Comparison of ENCODE assay signal across 9 cellular contexts in the genomic region with DNA sequence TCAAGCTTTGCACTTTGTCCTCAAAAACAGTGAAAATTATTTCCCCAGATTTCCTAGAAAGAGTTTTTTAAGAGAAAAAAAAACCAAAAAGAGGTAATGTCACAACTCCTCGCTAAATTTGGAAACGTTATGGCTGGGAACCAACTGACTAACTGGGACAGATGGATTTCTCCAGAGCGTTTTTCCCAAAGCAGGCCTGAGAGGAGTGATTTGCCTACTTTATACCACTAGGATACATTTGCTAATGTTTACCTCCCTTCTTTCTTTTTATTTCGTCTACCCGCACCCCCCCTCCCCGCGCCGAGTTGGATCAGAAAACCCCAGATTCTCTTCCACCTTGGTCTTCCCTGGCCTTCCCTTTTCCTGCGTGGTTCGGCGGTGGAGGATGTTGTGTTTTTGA. TPM values are rescaled to one million over a fixed set of nuclear protein-coding genes. Genes with fewer than 3 reads are reported as not detected.
A peak's percentile ranks its signal among the peaks of the same experiment; 100 is the strongest.
DNase-seq lines count a peak whose midpoint lies in the region; ATAC-seq and TF ChIP-seq lines count a peak whose summit lies in the region.
"Had no signal": no experiment of that assay in that cellular context is flagged by ENCODE, and none has a peak within 500 bp of the region (broad histone marks: within the 10 kb centered on the region; RNA-seq: fewer than 3 reads in every experiment).

No MANE protein-coding gene starts in this region.

- H3K9ac ChIP-seq in HUES64 (ENCODE audit: low read depth, low read length), result peak overlapping the region; percentile 69

- TF ChIP-seq CTCF in AG04450 (IDR thresholded peaks at IDR 0.05; ENCODE audit: low read depth, low read length) (peak; percentile 37), lower lobe of right lung (IDR thresholded peaks at IDR 0.05) (no peak)

- ATAC-seq in lower lobe of right lung, result no peak
- ATAC-seq in HG03108 (IDR thresholded peaks at IDR 0.05; ENCODE audit: unreplicated experiment), result no peak

- CTCF ChIA-PET in AG04450 (lab: Charles Lee), result interaction anchor here (0.6 to 1.5 kb wide), 4 partner anchors 9 to 484 kb away, joined by 3 to 4 read pairs (median 4); no protein-coding TSS in a partner anchor

- POLR2A ChIA-PET in AG04450 (lab: Yijun Ruan, JAX), result interaction anchor here (0.6 to 1.7 kb wide), 5 partner anchors 19 to 124 kb away, joined by 3 to 12 read pairs (median 7); a partner anchor contains a TSS

- no peaks in the 10 kb centered on the region; the same call in 1 of the 2 replicates for H3K9me3 ChIP-seq in AG04450 (ENCODE audit: control insufficient read depth, insufficient read depth, low read length)
- no peaks in the 10 kb centered on the region for H3K9me3 ChIP-seq in HUES64 (ENCODE audit: insufficient read depth, low read depth, low read length)
- no peaks in the 10 kb centered on the region for H3K9me3 ChIP-seq in lower lobe of right lung

- WGBS in HUES64, result 14% methylated on average over 8 of the region's 11 CpGs

- H3K36me3 ChIP-seq in HUES64 (ENCODE audit: insufficient read depth, low read length) (no peaks in the 10 kb centered on the region), lower lobe of right lung (no peaks in the 10 kb centered on the region)

- H3K4me1 ChIP-seq in HUES64 (ENCODE audit: insufficient read depth, low read length) (peaks cover 50% of the 10 kb centered on the region), lower lobe of right lung (peaks cover 11% of the 10 kb centered on the region)

- H3K27ac ChIP-seq in AG04450 (ENCODE audit: low read depth, low read length), result no peak overlapping the region
- H3K27ac ChIP-seq in HUES64 (ENCODE audit: low read depth, low read length), result peak overlapping the region; percentile 78
- H3K27ac ChIP-seq in lower lobe of right lung, result no peak overlapping the region

- intact Hi-C loops in lower lobe of right lung (cut with DNase I), result no loop called here

- peak; percentile 23 for DNase-seq in AG04450 (ENCODE audit: low read depth, low spot score)
- DNase-seq in astrocyte of the hippocampus (ENCODE audit: low read depth, low spot score), result peak; percentile 33
- no peak for DNase-seq in lower lobe of right lung
- DNase-seq in RKO (ENCODE audit: low spot score), result no peak
- DNase-seq in SKM-1 treated with dmso at 0.1 percent for 144 hours (lab: John Stamatoyannopoulos, UW; ENCODE audit: unreplicated experiment), result no peak
- no peak for DNase-seq in activated CD4-positive, alpha-beta T cell treated with anti-CD3 and anti-CD28 coated beads for 4 hours
- DNase-seq: activated T-cell treated with anti-CD3 and anti-CD28 coated beads for 4 hours had no signal

- H3K4me3 ChIP-seq in AG04450 (ENCODE audit: low read depth, low read length) (no peak overlapping the region), HUES64 (ENCODE audit: low read length) (peak overlapping the region; percentile 38), lower lobe of right lung (peak overlapping the region; percentile 17)

- no peaks in the 10 kb centered on the region for H3K27me3 ChIP-seq in AG04450 (ENCODE audit: control insufficient read depth, insufficient read depth, low read length)
- H3K27me3 ChIP-seq in HUES64 (ENCODE audit: insufficient read depth, low read length), result no peaks in the 10 kb centered on the region
- no peaks in the 10 kb centered on the region for H3K27me3 ChIP-seq in lower lobe of right lung (ENCODE audit: low read depth)

RNA-seq across cellular contexts. Expression of a gene that starts 7.2 kb away (rescaled TPM):
- polyA plus RNA-seq in AG04450 (2011; rRNA removed), result 0.05 and 0.10 TPM in 2 replicates
- polyA minus RNA-seq in AG04450 (2011; rRNA and poly(A)+ RNA removed), result not detected in 2 replicates
- 0.50 TPM for polyA plus RNA-seq in HUES64 (2013, experiment 1 of 2)
- polyA plus RNA-seq in HUES64 (2013, experiment 2 of 2), result not detected
- total RNA-seq in lower lobe of right lung, result not detected

RNA-seq across cellular contexts. Expression of a gene that starts 19.1 kb away (rescaled TPM):
- polyA plus RNA-seq in AG04450 (2011; rRNA removed), result 65.7 and 71.8 TPM in 2 replicates
- polyA minus RNA-seq in AG04450 (2011; rRNA and poly(A)+ RNA removed), result 58.9 and 61.8 TPM in 2 replicates
- not detected for polyA plus RNA-seq in HUES64 (2013, experiment 1 of 2)
- polyA plus RNA-seq in HUES64 (2013, experiment 2 of 2), result 0.44 TPM
- total RNA-seq in lower lobe of right lung, result not detected

Comparison
In these comparisons a context has a peak if more than half of its experiments do, and no peak if none do; other contexts are left out.
1. DNase-seq: peak in AG04450 (single experiment) and astrocyte of the hippocampus (single experiment); none in lower lobe of right lung (single experiment), RKO (single experiment), SKM-1 treated with dmso at 0.1 percent for 144 hours (single experiment) and activated CD4-positive, alpha-beta T cell treated with anti-CD3 and anti-CD28 coated beads for 4 hours (0 of 2).